24 cellular contexts compared by ENCODE assay signal in the genomic region with DNA sequence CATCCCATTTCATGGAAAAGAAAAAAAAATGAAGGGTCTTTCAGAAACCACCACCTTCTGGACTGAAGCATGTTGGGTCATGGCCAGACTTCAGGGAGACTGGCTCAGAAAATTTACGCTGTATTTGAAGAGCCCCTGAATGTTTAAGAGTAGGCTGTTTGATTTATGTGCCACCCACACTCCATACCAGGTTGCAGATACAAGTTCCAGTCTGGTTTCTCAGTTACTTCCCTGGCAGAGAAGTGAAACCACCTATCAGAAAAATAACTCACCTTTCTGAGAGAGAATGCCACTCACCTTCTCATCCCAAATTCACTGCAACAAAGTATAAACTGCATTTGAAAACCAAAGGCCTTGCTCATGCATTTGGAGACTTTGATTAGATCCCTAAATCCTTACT.
"Had no signal": no experiment of that assay in that cellular context is flagged by ENCODE, and none has a peak within 500 bp of the region (broad histone marks: within the 10 kb centered on the region; RNA-seq: fewer than 3 reads in every experiment).

No MANE protein-coding gene starts in this region.

- H3K4me1 Mint-ChIP-seq: natural killer cell had no signal

- H3K27ac ChIP-seq: brain microvascular endothelial cell, foreskin keratinocyte, right atrium auricular region had no signal

- H3K36me3 Mint-ChIP-seq: activated naive CD8-positive, alpha-beta T cell; natural killer cell had no signal

- H3K27ac Mint-ChIP-seq: activated B cell treated with CpG ODN at 0.5 μM for 24 hours; activated CD4-positive, alpha-beta T cell treated with anti-CD3 and anti-CD28 coated beads, Interleukin-2, amount 10 ng/mL, durations not matched to agents 7 days and 5 days; activated naive CD8-positive, alpha-beta T cell; natural killer cell had no signal

- ATAC-seq: foreskin keratinocyte, left cardiac atrium, natural killer cell had no signal

- H3K4me3 Mint-ChIP-seq: activated B cell treated with CpG ODN at 0.5 μM for 24 hours; activated CD4-positive, alpha-beta T cell treated with anti-CD3 and anti-CD28 coated beads, Interleukin-2, amount 10 ng/mL, durations not matched to agents 7 days and 5 days; activated naive CD8-positive, alpha-beta T cell; central memory CD8-positive, alpha-beta T cell; natural killer cell had no signal

- H3K9me3 Mint-ChIP-seq: activated B cell treated with CpG ODN at 0.5 μM for 24 hours; activated CD4-positive, alpha-beta T cell treated with anti-CD3 and anti-CD28 coated beads, Interleukin-2, amount 10 ng/mL, durations not matched to agents 7 days and 5 days; central memory CD8-positive, alpha-beta T cell; natural killer cell had no signal

- H3K9me3 ChIP-seq: right atrium auricular region had no signal

- H3K27me3 ChIP-seq: brain microvascular endothelial cell, foreskin keratinocyte, right atrium auricular region had no signal

- H3K4me3 ChIP-seq: lung, right atrium auricular region had no signal

- H3K27me3 Mint-ChIP-seq: activated B cell treated with CpG ODN at 0.5 μM for 24 hours; activated naive CD8-positive, alpha-beta T cell; central memory CD8-positive, alpha-beta T cell; progenitor cell of endocrine pancreas had no signal

- H3K36me3 ChIP-seq: brain microvascular endothelial cell, right atrium auricular region had no signal

- DNase-seq: activated B cell treated with CpG ODN at 0.5 μM for 24 hours; activated CD4-positive, alpha-beta T cell treated with anti-CD3 and anti-CD28 coated beads, Interleukin-2, amount 10 ng/mL, durations not matched to agents 7 days and 5 days; activated CD8-positive, alpha-beta memory T cell treated with anti-CD3 and anti-CD28 coated beads for 24 hours; activated gamma-delta T cell treated with Interleukin-2 at 50 U/mL for 16 hours; amygdala; brain microvascular endothelial cell; cortex of kidney; effector CD8-positive, alpha-beta T cell; foreskin keratinocyte; left cardiac atrium; midbrain; natural killer cell; nucleus accumbens; stimulated activated CD4-positive, alpha-beta T cell treated with anti-CD3 and anti-CD28 coated beads, Interleukin-15, amount 100 ng/mL, for 24 hours; stimulated activated CD4-positive, alpha-beta T cell treated with anti-CD3 and anti-CD28 coated beads, Interleukin-4, amount 100 ng/mL, for 1 hour; stimulated activated naive CD4-positive, alpha-beta T cell; substantia nigra; T-helper 2 cell; trophoblast cell had no signal
